3 cellular contexts compared by ENCODE assay signal in the genomic region with DNA sequence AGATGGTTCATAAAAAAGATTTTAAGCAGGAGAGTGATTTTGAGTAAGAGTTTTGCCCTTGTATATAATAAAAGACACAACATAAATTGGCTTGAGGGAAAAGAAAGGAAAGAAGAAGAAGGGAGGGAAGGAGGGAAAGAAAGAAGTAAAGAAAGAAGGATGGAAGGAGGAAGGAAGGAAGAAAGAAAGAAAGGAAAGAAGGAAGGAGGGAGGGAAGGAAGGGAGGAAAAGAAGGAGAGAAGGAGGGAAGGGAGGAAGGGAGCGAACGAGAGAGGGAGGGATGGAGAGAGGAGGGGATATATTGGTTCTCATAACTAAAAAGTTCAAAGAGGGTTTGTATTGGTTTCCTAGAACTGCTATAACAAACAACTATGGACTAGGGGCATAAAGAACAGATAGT.
A peak's percentile ranks its signal among the peaks of the same experiment; 100 is the strongest.
TF ChIP-seq lines count a peak whose summit lies in the region.

No MANE protein-coding gene starts in this region.

TF ChIP-seq in HEK293, 187 proteins besides CTCF, POLR2A, EP300 and RAD21:
- TF ChIP-seq ZNF843 (tag by site-specific recombination; IDR thresholded peaks at IDR 0.05) (no peak), ZNF366 (tag by site-specific recombination; conservative IDR thresholded peaks at IDR 0.05) (peak; percentile 85), SP7 (tag by site-specific recombination; IDR thresholded peaks at IDR 0.05) (no peak), ZNF394 (tag by site-specific recombination; IDR thresholded peaks at IDR 0.05; ENCODE audit: borderline replicate concordance) (no peak), ZNF140 (tag by site-specific recombination; IDR thresholded peaks at IDR 0.05) (no peak), ZNF335 (tag by site-specific recombination; conservative IDR thresholded peaks at IDR 0.05) (no peak), PRDM1 (tag by site-specific recombination; IDR thresholded peaks at IDR 0.05) (no peak)

TF ChIP-seq in K562, 482 proteins besides CTCF, POLR2A, EP300 and RAD21:
- TF ChIP-seq, protein P1, sequence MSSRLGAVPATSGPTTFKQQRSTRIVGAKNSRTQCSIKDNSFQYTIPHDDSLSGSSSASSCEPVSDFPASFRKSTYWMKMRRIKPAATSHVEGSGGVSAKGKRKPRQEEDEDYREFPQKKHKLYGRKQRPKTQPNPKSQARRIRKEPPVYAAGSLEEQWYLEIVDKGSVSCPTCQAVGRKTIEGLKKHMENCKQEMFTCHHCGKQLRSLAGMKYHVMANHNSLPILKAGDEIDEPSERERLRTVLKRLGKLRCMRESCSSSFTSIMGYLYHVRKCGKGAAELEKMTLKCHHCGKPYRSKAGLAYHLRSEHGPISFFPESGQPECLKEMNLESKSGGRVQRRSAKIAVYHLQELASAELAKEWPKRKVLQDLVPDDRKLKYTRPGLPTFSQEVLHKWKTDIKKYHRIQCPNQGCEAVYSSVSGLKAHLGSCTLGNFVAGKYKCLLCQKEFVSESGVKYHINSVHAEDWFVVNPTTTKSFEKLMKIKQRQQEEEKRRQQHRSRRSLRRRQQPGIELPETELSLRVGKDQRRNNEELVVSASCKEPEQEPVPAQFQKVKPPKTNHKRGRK (tag; IDR thresholded peaks at IDR 0.05) = 0 out of 2 replicates have a peak, but pooled peaks have one; percentile 15
- TF ChIP-seq GATAD2A (IDR thresholded peaks at IDR 0.05) (no peak), EZH2 (IDR thresholded peaks at IDR 0.05; ENCODE audit: borderline replicate concordance, low read depth, low read length) (no peak), HBP1 (CRISPR knock-in tag; IDR thresholded peaks at IDR 0.05) (0 out of 2 replicates have a peak, but pooled peaks have one; percentile 50), THRB (CRISPR knock-in tag; conservative IDR thresholded peaks at IDR 0.05) (0 out of 2 replicates have a peak, but pooled peaks have one; percentile 38)

TF ChIP-seq in H1, 55 proteins besides CTCF, POLR2A, EP300 and RAD21:
- no peak for TF ChIP-seq POU5F1 (IDR thresholded peaks at IDR 0.05; ENCODE audit: low read depth, low read length)
- TF ChIP-seq GTF2F1 (IDR thresholded peaks at IDR 0.05; ENCODE audit: borderline replicate concordance, low read depth, low read length) = no peak
- no peak for TF ChIP-seq EZH2 (IDR thresholded peaks at IDR 0.05; ENCODE audit: low read depth, low read length, severe bottlenecking)
- TF ChIP-seq SAP30 (IDR thresholded peaks at IDR 0.05; ENCODE audit: insufficient read depth, insufficient replicate concordance, low read length) = no peak
- TF ChIP-seq RBBP5 (IDR thresholded peaks at IDR 0.05; ENCODE audit: borderline replicate concordance, low read depth, low read length) = no peak
- TF ChIP-seq TAF7 (optimal IDR thresholded peaks at IDR 0.05; ENCODE audit: borderline replicate concordance, low read depth, low read length) = no peak
- TF ChIP-seq TCF12 (IDR thresholded peaks at IDR 0.05; ENCODE audit: low read depth, low read length) = no peak
- TF ChIP-seq, protein P2, sequence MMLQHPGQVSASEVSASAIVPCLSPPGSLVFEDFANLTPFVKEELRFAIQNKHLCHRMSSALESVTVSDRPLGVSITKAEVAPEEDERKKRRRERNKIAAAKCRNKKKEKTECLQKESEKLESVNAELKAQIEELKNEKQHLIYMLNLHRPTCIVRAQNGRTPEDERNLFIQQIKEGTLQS (IDR thresholded peaks at IDR 0.05; ENCODE audit: insufficient read depth, low read depth, low read length) = no peak
- TF ChIP-seq E2F6 (IDR thresholded peaks at IDR 0.05) = no peak
- TF ChIP-seq PHF8 (conservative IDR thresholded peaks at IDR 0.05; ENCODE audit: low read depth, low read length) = no peak
- TF ChIP-seq, protein P3, sequence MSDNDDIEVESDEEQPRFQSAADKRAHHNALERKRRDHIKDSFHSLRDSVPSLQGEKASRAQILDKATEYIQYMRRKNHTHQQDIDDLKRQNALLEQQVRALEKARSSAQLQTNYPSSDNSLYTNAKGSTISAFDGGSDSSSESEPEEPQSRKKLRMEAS (IDR thresholded peaks at IDR 0.05) = no peak
